In genomic region chr2:161107265-161107664, GRCh38 we compare ENCODE assay signal across 22 cellular contexts.
"Had no signal": no experiment of that assay in that cellular context is flagged by ENCODE, and none has a peak within 500 bp of the region (broad histone marks: within the 10 kb centered on the region; RNA-seq: fewer than 3 reads in every experiment).

No MANE protein-coding gene starts in this region.

- H3K27me3 ChIP-seq: breast epithelium, dorsolateral prefrontal cortex, left lung, ovary, right lobe of liver, testis, transverse colon had no signal

- DNase-seq: activated CD4-positive, alpha-beta T cell treated with anti-CD3 and anti-CD28 coated beads for 1 hour; activated CD8-positive, alpha-beta memory T cell treated with anti-CD3 and anti-CD28 coated beads, Interleukin-2, amount 10 ng/mL, durations not matched to agents 7 days and 5 days; activated CD8-positive, alpha-beta T cell treated with anti-CD3 and anti-CD28 coated beads, Interleukin-2, amount 10 ng/mL, durations not matched to agents 7 days and 5 days; activated gamma-delta T cell treated with Interleukin-2 at 50 U/mL for 16 hours; central memory CD4-positive, alpha-beta T cell; dorsolateral prefrontal cortex; effector memory CD4-positive, alpha-beta T cell; left lung; lower lobe of right lung; mucosa of descending colon; ovary; right lobe of liver; stimulated activated CD4-positive, alpha-beta T cell treated with anti-CD3 and anti-CD28 coated beads, Interleukin-2, amount 100 ng/mL, for 48 hours; stimulated activated naive CD8-positive, alpha-beta T cell treated with anti-CD3 and anti-CD28 coated beads, Interleukin-15, Interleukin-2, amounts not matched to agents 100 U/mL and 50 U/mL, for 24 hours; T-helper 1 cell; testis; transverse colon; WERI-Rb-1 had no signal

- H3K4me1 Mint-ChIP-seq: nephron had no signal

- H3K36me3 ChIP-seq: breast epithelium, left lung, lower lobe of right lung, ovary, right lobe of liver, transverse colon, WERI-Rb-1 had no signal

- H3K4me3 Mint-ChIP-seq: activated CD8-positive, alpha-beta memory T cell treated with anti-CD3 and anti-CD28 coated beads, Interleukin-2, amount 10 ng/mL, durations not matched to agents 7 days and 5 days; activated CD8-positive, alpha-beta T cell treated with anti-CD3 and anti-CD28 coated beads, Interleukin-2, amount 10 ng/mL, durations not matched to agents 7 days and 5 days; activated naive CD4-positive, alpha-beta T cell treated with anti-CD3 and anti-CD28 coated beads, Interleukin-2, amount 50 U/mL, for 24 hours; nephron had no signal

- H3K9me3 ChIP-seq: breast epithelium, left lung, lower lobe of right lung, mucosa of descending colon, ovary, right lobe of liver, testis, transverse colon had no signal

- ATAC-seq: activated CD8-positive, alpha-beta memory T cell treated with anti-CD3 and anti-CD28 coated beads, Interleukin-2, amount 10 ng/mL, durations not matched to agents 7 days and 5 days; activated CD8-positive, alpha-beta T cell treated with anti-CD3 and anti-CD28 coated beads, Interleukin-2, amount 10 ng/mL, durations not matched to agents 7 days and 5 days; left lung; lower lobe of right lung; mucosa of descending colon; right lobe of liver; stimulated activated naive CD8-positive, alpha-beta T cell treated with anti-CD3 and anti-CD28 coated beads, Interleukin-15, Interleukin-2, amounts not matched to agents 100 U/mL and 50 U/mL, for 24 hours had no signal

- H3K4me1 ChIP-seq: breast epithelium, lower lobe of right lung, right lobe of liver, testis had no signal

- H3K4me3 ChIP-seq: breast epithelium, dorsolateral prefrontal cortex, left lung, lower lobe of right lung, mucosa of descending colon, ovary, right lobe of liver, testis, transverse colon had no signal

- H3K9me3 Mint-ChIP-seq: activated naive CD4-positive, alpha-beta T cell treated with anti-CD3 and anti-CD28 coated beads, Interleukin-2, amount 50 U/mL, for 24 hours; nephron had no signal

- H3K27ac ChIP-seq: breast epithelium, dorsolateral prefrontal cortex, left lung, lower lobe of right lung, ovary, right lobe of liver, testis, transverse colon, WERI-Rb-1 had no signal

- H3K36me3 Mint-ChIP-seq: activated CD8-positive, alpha-beta memory T cell treated with anti-CD3 and anti-CD28 coated beads, Interleukin-2, amount 10 ng/mL, durations not matched to agents 7 days and 5 days; activated naive CD4-positive, alpha-beta T cell treated with anti-CD3 and anti-CD28 coated beads, Interleukin-2, amount 50 U/mL, for 24 hours had no signal

- H3K27ac Mint-ChIP-seq: activated CD8-positive, alpha-beta memory T cell treated with anti-CD3 and anti-CD28 coated beads, Interleukin-2, amount 10 ng/mL, durations not matched to agents 7 days and 5 days; activated CD8-positive, alpha-beta T cell treated with anti-CD3 and anti-CD28 coated beads, Interleukin-2, amount 10 ng/mL, durations not matched to agents 7 days and 5 days; activated naive CD4-positive, alpha-beta T cell treated with anti-CD3 and anti-CD28 coated beads, Interleukin-2, amount 50 U/mL, for 24 hours; nephron; progenitor cell of endocrine pancreas had no signal

- H3K27me3 Mint-ChIP-seq: progenitor cell of endocrine pancreas had no signal
